ENCODE assay signal across 4 cellular contexts in the genomic region with DNA sequence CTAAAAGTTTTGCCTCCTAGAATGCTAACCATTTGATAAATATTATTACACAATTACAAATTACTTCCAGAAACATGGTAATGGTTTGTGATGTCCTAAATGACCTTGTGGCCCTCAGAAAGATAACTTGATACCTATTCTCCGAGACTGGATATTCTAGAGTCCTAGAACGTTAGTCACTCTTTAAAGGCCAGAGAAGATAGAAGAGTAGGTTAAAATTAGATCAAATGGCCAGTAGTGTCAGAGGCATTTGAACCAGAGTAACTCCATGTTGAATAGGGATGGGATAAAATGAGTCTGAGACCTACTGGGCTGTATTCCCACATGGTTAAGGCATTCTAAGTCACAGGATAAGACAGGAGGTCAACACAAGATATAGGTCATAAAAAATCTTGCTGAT.
"Had no signal": no experiment of that assay in that cellular context is flagged by ENCODE, and none has a peak within 500 bp of the region (broad histone marks: within the 10 kb centered on the region; RNA-seq: fewer than 3 reads in every experiment).

No MANE protein-coding gene starts in this region.

- H3K27ac ChIP-seq: HL-60 had no signal

- H3K4me3 ChIP-seq: K562 had no signal

- DNase-seq: IMR-90, KBM-7 had no signal
